26 cellular contexts compared by ENCODE assay signal in the genomic region with DNA sequence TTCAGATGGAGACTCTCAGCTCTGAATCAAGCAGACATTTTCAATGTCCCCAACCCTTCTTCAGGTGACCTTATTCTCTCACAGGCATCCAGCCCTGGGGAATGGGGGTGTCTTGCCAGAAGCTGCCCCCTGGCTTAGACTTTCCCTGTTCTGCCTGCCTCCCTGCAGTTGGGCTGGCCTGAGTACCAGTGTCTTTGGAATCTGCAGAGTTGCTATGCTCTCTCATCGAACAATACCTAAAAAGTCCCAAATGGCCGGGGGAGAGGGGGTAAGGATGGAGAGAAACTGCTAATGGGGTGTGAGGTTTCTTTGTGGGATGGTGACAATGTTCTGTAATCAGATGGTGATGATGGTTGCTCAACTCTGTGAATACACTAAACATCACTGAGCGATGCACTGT. TPM values are rescaled to one million over a fixed set of nuclear protein-coding genes. Genes with fewer than 3 reads are reported as not detected.
"Had no signal": no experiment of that assay in that cellular context is flagged by ENCODE, and none has a peak within 500 bp of the region (broad histone marks: within the 10 kb centered on the region; RNA-seq: fewer than 3 reads in every experiment).

No MANE protein-coding gene starts in this region.

- H3K9me3 Mint-ChIP-seq: mesothelial cell of epicardium; naive B cell; natural killer cell treated with Interleukin-12 subunit alpha and Interleukin-12 subunit beta and Interleukin-15 and Interleukin-18, amount 100 ng/mL, for 72 hours; stimulated activated memory B cell treated with anti-CD40 and anti-IgM and Interleukin-4, amounts not matched to agents 10 μg/mL and 1 μg/mL and 100 μg/mL, for 72 hours; stimulated activated naive CD8-positive, alpha-beta T cell treated with anti-CD3 and anti-CD28 coated beads, Interleukin-15, amount 100 ng/mL, for 72 hours; type B pancreatic cell had no signal

- H3K4me2 ChIP-seq: smooth muscle cell had no signal

- H3K4me1 Mint-ChIP-seq: stimulated activated memory B cell treated with anti-CD40 and anti-IgM and Interleukin-4, amounts not matched to agents 10 μg/mL and 1 μg/mL and 100 μg/mL, for 72 hours had no signal

- H3K27ac Mint-ChIP-seq: mesothelial cell of epicardium; naive B cell; natural killer cell treated with Interleukin-12 subunit alpha and Interleukin-12 subunit beta and Interleukin-15 and Interleukin-18, amount 100 ng/mL, for 72 hours; stimulated activated memory B cell treated with anti-CD40 and anti-IgM and Interleukin-4, amounts not matched to agents 10 μg/mL and 1 μg/mL and 100 μg/mL, for 72 hours; type B pancreatic cell had no signal

- H3K4me1 ChIP-seq: left ventricle myocardium inferior, psoas muscle, right lobe of liver, tibial nerve, uterus had no signal

- DNase-seq: islet precursor cell; left ventricle myocardium inferior; mesendoderm; naive B cell; nucleus accumbens; pancreas; posterior cingulate gyrus; psoas muscle; right lobe of liver; stimulated activated CD4-positive, alpha-beta T cell treated with anti-CD3 and anti-CD28 coated beads, Interleukin-1b, Interleukin-23, amount 100 ng/mL, for 48 hours; stimulated activated CD4-positive, alpha-beta T cell treated with anti-CD3 and anti-CD28 coated beads, Interleukin-2, amount 100 ng/mL, for 48 hours; stimulated activated CD4-positive, alpha-beta T cell treated with anti-CD3 and anti-CD28 coated beads, Interleukin-4, amount 100 ng/mL, for 4 hours; stimulated activated CD8-positive, alpha-beta memory T cell treated with anti-CD3 and anti-CD28 coated beads, Interleukin-4, amount 100 ng/mL, for 48 hours; stimulated activated naive CD4-positive, alpha-beta T cell treated with Interleukin-2 at 50 U/mL for 16 hours; stimulated activated naive CD8-positive, alpha-beta T cell treated with anti-CD3 and anti-CD28 coated beads, Interleukin-15, amount 100 ng/mL, for 72 hours; substantia nigra; uterus had no signal

- H3K4me3 Mint-ChIP-seq: mesothelial cell of epicardium; naive B cell; natural killer cell treated with Interleukin-12 subunit alpha and Interleukin-12 subunit beta and Interleukin-15 and Interleukin-18, amount 100 ng/mL, for 72 hours; stimulated activated memory B cell treated with anti-CD40 and anti-IgM and Interleukin-4, amounts not matched to agents 10 μg/mL and 1 μg/mL and 100 μg/mL, for 72 hours; stimulated activated naive CD8-positive, alpha-beta T cell treated with anti-CD3 and anti-CD28 coated beads, Interleukin-15, amount 100 ng/mL, for 72 hours; type B pancreatic cell had no signal

- H2AFZ ChIP-seq: hepatocyte had no signal

- H3K9me3 ChIP-seq: left ventricle myocardium inferior, pancreas, psoas muscle, right lobe of liver, tibial nerve, uterus had no signal

- H3K36me3 ChIP-seq: left ventricle myocardium inferior, pancreas, right lobe of liver, tibial nerve, uterus had no signal

- H3K4me3 ChIP-seq: hepatocyte, left ventricle myocardium inferior, lung, pancreas, psoas muscle, right lobe of liver, smooth muscle cell, tibial nerve, uterus had no signal

- H3K36me3 Mint-ChIP-seq: mesothelial cell of epicardium; naive B cell; natural killer cell treated with Interleukin-12 subunit alpha and Interleukin-12 subunit beta and Interleukin-15 and Interleukin-18, amount 100 ng/mL, for 72 hours; stimulated activated memory B cell treated with anti-CD40 and anti-IgM and Interleukin-4, amounts not matched to agents 10 μg/mL and 1 μg/mL and 100 μg/mL, for 72 hours; type B pancreatic cell had no signal

- ATAC-seq: natural killer cell treated with Interleukin-12 subunit alpha and Interleukin-12 subunit beta and Interleukin-15 and Interleukin-18, amount 100 ng/mL, for 72 hours; pancreas; psoas muscle; stimulated activated memory B cell treated with anti-CD40 and anti-IgM and Interleukin-4, amounts not matched to agents 10 μg/mL and 1 μg/mL and 100 μg/mL, for 72 hours; stimulated activated naive CD8-positive, alpha-beta T cell treated with anti-CD3 and anti-CD28 coated beads, Interleukin-15, amount 100 ng/mL, for 72 hours had no signal

- H3K27ac ChIP-seq: left ventricle myocardium inferior, pancreas, psoas muscle, right lobe of liver, tibial nerve, uterus had no signal

- H3K79me2 ChIP-seq: hepatocyte had no signal

- H3K27me3 ChIP-seq: hepatocyte, pancreas, right lobe of liver, uterus had no signal

RNA-seq across cellular contexts. Expression of gene SLC18A2, which starts 20.6 kb away (rescaled TPM):
- total RNA-seq: osteoblast had no signal
